ENCODE assay signal across 12 cellular contexts in genomic region chr1:36359911-36360310, GRCh38. TPM values are rescaled to one million over a fixed set of nuclear protein-coding genes. Genes with fewer than 3 reads are reported as not detected.
DNase-seq lines count a peak whose midpoint lies in the region; TF ChIP-seq lines count a peak whose summit lies in the region.
"Had no signal": no experiment of that assay in that cellular context is flagged by ENCODE, and none has a peak within 500 bp of the region (broad histone marks: within the 10 kb centered on the region; RNA-seq: fewer than 3 reads in every experiment).

No MANE protein-coding gene starts in this region.

- no peak for TF ChIP-seq POLR2A in breast epithelium (IDR thresholded peaks at IDR 0.05)

- H3K4me1 Mint-ChIP-seq in Calu3 (ENCODE audit: low read depth, unreplicated experiment): peaks cover 15% of the 10 kb centered on the region
- H3K4me1 Mint-ChIP-seq in neural progenitor cell: no peaks in the 10 kb centered on the region
- H3K4me1 Mint-ChIP-seq: H9 had no signal

- H3K9ac ChIP-seq in SK-N-MC (ENCODE audit: insufficient read length): no peak overlapping the region
- H3K9ac ChIP-seq in neural progenitor cell: no peak overlapping the region

- H3K27me3 ChIP-seq in breast epithelium (no peaks in the 10 kb centered on the region), neural progenitor cell (no peaks in the 10 kb centered on the region)

- H3K27me3 Mint-ChIP-seq in Calu3 (ENCODE audit: unreplicated experiment): no peaks in the 10 kb centered on the region
- H3K27me3 Mint-ChIP-seq in neural progenitor cell (ENCODE audit: insufficient read depth, low read depth): peaks cover 5% of the 10 kb centered on the region

- no peaks in the 10 kb centered on the region for H3K9me3 Mint-ChIP-seq in Calu3 (ENCODE audit: low read depth, unreplicated experiment)
- H3K9me3 Mint-ChIP-seq in neural progenitor cell: no peaks in the 10 kb centered on the region
- H3K9me3 Mint-ChIP-seq: H9, natural killer cell had no signal

- no peaks in the 10 kb centered on the region for H3K79me2 ChIP-seq in neural progenitor cell (ENCODE audit: low read depth)

- no peak overlapping the region for H3K4me2 ChIP-seq in neural progenitor cell

- no peaks in the 10 kb centered on the region for H3F3A ChIP-seq in neural progenitor cell (ENCODE audit: low read depth)

- H3K27ac Mint-ChIP-seq in Calu3 (ENCODE audit: unreplicated experiment) (no peak overlapping the region), neural progenitor cell (peak overlapping the region; percentile 63)

- no peaks in the 10 kb centered on the region for H3K9me3 ChIP-seq in SK-N-MC (ENCODE audit: low read depth, low read length)
- no peaks in the 10 kb centered on the region for H3K9me3 ChIP-seq in breast epithelium
- no peaks in the 10 kb centered on the region for H3K9me3 ChIP-seq in neural progenitor cell (ENCODE audit: low read depth)

- CTCF ChIA-PET in Calu3 (lab: Charles Lee): no interaction called here

- no TSS peak for BruUV-seq in Calu3 (replicated peaks; lab: Mats Ljungman, UMichigan)

- H3K36me3 ChIP-seq in SK-N-MC (ENCODE audit: insufficient read depth, low read length) (peaks cover 61% of the 10 kb centered on the region), breast epithelium (no peaks in the 10 kb centered on the region), neural progenitor cell (peaks cover 3% of the 10 kb centered on the region)

- H3K27ac ChIP-seq in SK-N-MC: peak overlapping the region; percentile 13; the same call in 1 of the 2 replicates
- peak overlapping the region; percentile 36 to 43 for H3K27ac ChIP-seq in breast epithelium
- H3K27ac ChIP-seq in neural progenitor cell: no peak overlapping the region

- H3K4me1 ChIP-seq in breast epithelium (no peaks in the 10 kb centered on the region), neural progenitor cell (no peaks in the 10 kb centered on the region)

- DNase-seq in Calu3 (peak; percentile 30), SK-N-MC (ENCODE audit: low read depth, low spot score) (no peak), breast epithelium (ENCODE audit: low spot score in 2 of 2) (peak in 1 of 2 donors; percentile 38), neural progenitor cell (ENCODE audit: low spot score) (no peak), SK-N-DZ (ENCODE audit: low spot score) (no peak), HuH-7 (ENCODE audit: low spot score) (no peak), foreskin melanocyte (no peak)
- no peak for DNase-seq in activated effector memory CD4-positive, alpha-beta T cell treated with anti-CD3 and anti-CD28 coated beads, Interleukin-2, amount 50 U/mL, for 16 hours
- DNase-seq: DND-41, H9, natural killer cell, NCI-H2081 had no signal

- TF ChIP-seq CTCF in Calu3 (IDR thresholded peaks at IDR 0.05; ENCODE audit: unreplicated experiment): no peak
- TF ChIP-seq CTCF in breast epithelium (IDR thresholded peaks at IDR 0.05): no peak
- no peak for TF ChIP-seq CTCF in neural progenitor cell (IDR thresholded peaks at IDR 0.05)

- no peak overlapping the region for H3K4me3 ChIP-seq in SK-N-MC
- no peak overlapping the region for H3K4me3 ChIP-seq in breast epithelium
- H3K4me3 ChIP-seq in neural progenitor cell: no peak overlapping the region

- no peak overlapping the region for H2AFZ ChIP-seq in neural progenitor cell (replicated peaks)

- no peaks in the 10 kb centered on the region for H4K20me1 ChIP-seq in neural progenitor cell (ENCODE audit: low read depth)

- peaks cover 52% of the 10 kb centered on the region for H3K36me3 Mint-ChIP-seq in Calu3 (ENCODE audit: insufficient read depth, unreplicated experiment)
- H3K36me3 Mint-ChIP-seq in neural progenitor cell: peaks cover 10% of the 10 kb centered on the region
- H3K36me3 Mint-ChIP-seq: natural killer cell had no signal

- intact Hi-C loops in Calu3 (cut with micrococcal nuclease; ENCODE audit: unreplicated experiment) (no loop called here), breast epithelium (cut with DNase I; ENCODE audit: low total_unique reads) (loop anchor here (5.0 to 10.0 kb wide), 2 partner anchors 65 to 177 kb away; no protein-coding TSS in a partner anchor)

- no peak overlapping the region for H3K4me3 Mint-ChIP-seq in Calu3 (ENCODE audit: low read depth, unreplicated experiment)
- no peak overlapping the region for H3K4me3 Mint-ChIP-seq in neural progenitor cell
- H3K4me3 Mint-ChIP-seq: H9, natural killer cell had no signal

RNA-seq across cellular contexts. Expression of gene STK40, which starts 25.8 kb away (rescaled TPM):
- total RNA-seq in Calu3 (2022): 44.5 and 52.1 TPM in 2 replicates
- 10 to 100 TPM; 22.5 to 36.0 (median 26.2) TPM for total RNA-seq in breast epithelium
- 5.3 and 14.7 TPM in 2 replicates for total RNA-seq in neural progenitor cell (ENCODE audit: low replicate concordance)
- 10.9 and 14.0 TPM in 2 replicates for polyA plus RNA-seq in SK-N-DZ (2014; cell fraction: cytosol; rRNA removed)
- 7.0 and 8.6 TPM in 2 replicates for polyA plus RNA-seq in SK-N-DZ (2014; cell fraction: nucleus; rRNA removed)

RNA-seq across cellular contexts. Expression of gene EVA1B, which starts 36.5 kb away (rescaled TPM):
- total RNA-seq in Calu3 (2022) (10.1 and 11.2 TPM in 2 replicates), breast epithelium (100 to 1,000 TPM in 2 of 3 donors, 10 to 100 TPM in 1; 62.1 to 129 (median 118) TPM), neural progenitor cell (ENCODE audit: low replicate concordance) (3.1 and 14.7 TPM in 2 replicates)
- 9.2 and 13.8 TPM in 2 replicates for polyA plus RNA-seq in SK-N-DZ (2014; cell fraction: cytosol; rRNA removed)
- polyA plus RNA-seq in SK-N-DZ (2014; cell fraction: nucleus; rRNA removed): 8.5 and 10.5 TPM in 2 replicates

RNA-seq across cellular contexts. Expression of gene LSM10, which starts 37.8 kb away (rescaled TPM):
- total RNA-seq in Calu3 (2022) (35.2 and 42.7 TPM in 2 replicates), breast epithelium (10 to 100 TPM; 31.8 to 49.5 (median 39.7) TPM), neural progenitor cell (ENCODE audit: low replicate concordance) (8.6 and 10.2 TPM in 2 replicates)
- polyA plus RNA-seq in SK-N-DZ (2014; cell fraction: cytosol; rRNA removed): 3.0 and 7.0 TPM in 2 replicates
- polyA plus RNA-seq in SK-N-DZ (2014; cell fraction: nucleus; rRNA removed): 0.71 and 7.9 TPM in 2 replicates

RNA-seq across cellular contexts. Expression of gene SH3D21, which starts 53.7 kb away (rescaled TPM):
- total RNA-seq in Calu3 (2022): 12.1 and 13.2 TPM in 2 replicates
- total RNA-seq in breast epithelium: 10 to 100 TPM in 2 of 3 donors, under 1 TPM in 1; 0.80 to 18.7 (median 18.0) TPM
- 6.1 and 15.1 TPM in 2 replicates for total RNA-seq in neural progenitor cell (ENCODE audit: low replicate concordance)
- polyA plus RNA-seq in SK-N-DZ (2014; cell fraction: cytosol; rRNA removed): 0.46 and 0.89 TPM in 2 replicates
- 8.7 and 13.3 TPM in 2 replicates for polyA plus RNA-seq in SK-N-DZ (2014; cell fraction: nucleus; rRNA removed)
